In the genomic region with DNA sequence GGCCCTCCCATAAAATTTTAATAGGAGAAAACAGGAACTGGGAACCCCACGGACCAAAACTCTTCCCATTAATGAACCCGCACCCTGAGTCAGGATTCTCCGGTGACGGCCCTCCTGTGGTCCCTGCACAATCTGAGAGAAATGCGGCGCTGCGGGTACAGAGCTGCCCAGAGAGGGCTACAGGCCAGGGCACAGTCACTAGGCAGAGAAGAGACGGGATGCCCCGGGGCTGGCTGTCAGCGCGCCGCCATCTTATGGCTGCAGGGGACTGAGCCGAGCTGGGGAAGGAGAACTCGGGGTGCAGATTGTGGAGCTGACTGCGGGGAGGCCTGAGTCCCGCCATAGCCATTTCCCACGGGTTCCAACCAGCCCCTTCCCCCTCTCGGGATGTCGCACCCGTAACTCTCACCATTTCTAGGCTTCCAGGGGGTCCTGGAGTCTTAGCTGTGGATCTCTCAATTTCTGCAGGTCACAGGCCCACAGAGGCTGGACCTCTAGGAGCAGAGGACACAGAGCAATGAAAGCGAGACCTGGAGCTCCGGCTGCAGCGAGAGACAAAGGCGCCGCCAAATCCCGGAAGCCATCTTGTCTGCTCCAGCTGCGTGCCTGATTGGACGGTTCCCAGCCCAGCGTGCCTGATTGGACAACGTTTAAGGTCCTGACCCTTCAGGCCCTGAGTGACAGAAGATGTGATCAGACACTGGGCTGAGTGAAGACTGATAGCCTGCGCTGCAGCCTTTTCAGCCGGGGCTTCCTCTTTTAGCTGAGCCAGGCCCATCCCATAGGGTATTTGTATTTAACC, we compare ENCODE assay signal across 8 cellular contexts. TPM values are rescaled to one million over a fixed set of nuclear protein-coding genes. Genes with fewer than 3 reads are reported as not detected.
DNase-seq lines count a peak whose midpoint lies in the region; ATAC-seq and TF ChIP-seq lines count a peak whose summit lies in the region.

ZNF675 (minus strand) TSS at position 591 of the 802 bp plus-strand sequence; CDS start at position 412, 179 bp downstream.

- intact Hi-C loops in activated CD4-positive, alpha-beta T cell treated with anti-CD3 and anti-CD28 coated beads for 36 hours (cut with DNase I, micrococcal nuclease): loop anchor here (1.0 to 10.0 kb wide), 12 partner anchors 71 to 1850 kb away; partner anchors contain the start of genes ZNF254 (in 2 of the 2), ZNF681 (in 2 of the 2), ZNF91 (in 2 of the 2) and ZNF43 (in 1 of the 2)

- TF ChIP-seq CTCF in AG09319 (IDR thresholded peaks at IDR 0.05; ENCODE audit: low read depth, low read length): peak; percentile 8

- peak within 1 kb of the TSS; percentile 98 for H3K4me3 Mint-ChIP-seq in activated CD4-positive, alpha-beta T cell treated with anti-CD3 and anti-CD28 coated beads for 36 hours

- ATAC-seq in GM19025 (IDR thresholded peaks at IDR 0.05; ENCODE audit: low read depth, unreplicated experiment): peak; percentile 98
- peak; percentile 97 for ATAC-seq in HG03342 (IDR thresholded peaks at IDR 0.05; ENCODE audit: unreplicated experiment)
- ATAC-seq in activated CD4-positive, alpha-beta T cell treated with anti-CD3 and anti-CD28 coated beads for 36 hours: peak; percentile 97

- POLR2A ChIA-PET in activated CD4-positive, alpha-beta T cell treated with anti-CD3 and anti-CD28 coated beads for 36 hours (lab: Charles Lee): interaction anchor here (0.6 to 1.5 kb wide), 9 partner anchors 13 to 347 kb away, joined by 3 to 17 read pairs (median 4); partner anchors contain the start of genes ZNF681 and ZNF726

- CTCF ChIA-PET in activated CD4-positive, alpha-beta T cell treated with anti-CD3 and anti-CD28 coated beads for 36 hours (lab: Charles Lee): interaction anchor here (0.6 to 1.8 kb wide), 3 partner anchors 71 to 628 kb away, joined by 3 to 9 read pairs (median 4); partner anchors contain the start of gene ZNF681

- no peaks in the 10 kb centered on the region for H3K27me3 ChIP-seq in layer of hippocampus (ENCODE audit: control insufficient read depth, insufficient read depth, low read length)

- peak within 1 kb of the TSS; percentile 98 for H3K27ac Mint-ChIP-seq in activated CD4-positive, alpha-beta T cell treated with anti-CD3 and anti-CD28 coated beads for 36 hours

- peak; percentile 78 for DNase-seq in AG09319 (ENCODE audit: extremely low read depth, low read depth)
- DNase-seq in NCI-H446 treated with DMSO at 0.1 percent for 48 hours (lab: John Stamatoyannopoulos, UW): peak; percentile 90
- peak; percentile 95 for DNase-seq in activated CD4-positive, alpha-beta T cell treated with anti-CD3 and anti-CD28 coated beads for 36 hours
- DNase-seq in stimulated activated CD4-positive, alpha-beta T cell treated with anti-CD3 and anti-CD28 coated beads, Interleukin-1b, Interleukin-23, amount 100 ng/mL, for 4 hours (ENCODE audit: low read depth in 2 of 2): peak; percentile 72 to 75

- no peaks in the 10 kb centered on the region for H3K27me3 Mint-ChIP-seq in activated CD4-positive, alpha-beta T cell treated with anti-CD3 and anti-CD28 coated beads for 36 hours

- peaks cover 41% of the 10 kb centered on the region for H3K4me1 Mint-ChIP-seq in activated CD4-positive, alpha-beta T cell treated with anti-CD3 and anti-CD28 coated beads for 36 hours

- H3K27ac ChIP-seq in cingulate gyrus (ENCODE audit: low read depth, low read length) (peak within 1 kb of the TSS; percentile 83), layer of hippocampus (ENCODE audit: low read depth, low read length) (peak within 1 kb of the TSS; percentile 77)

- peaks cover 2% of the 10 kb centered on the region for H3K9me3 Mint-ChIP-seq in activated CD4-positive, alpha-beta T cell treated with anti-CD3 and anti-CD28 coated beads for 36 hours (ENCODE audit: low read depth)

- H3K36me3 Mint-ChIP-seq in activated CD4-positive, alpha-beta T cell treated with anti-CD3 and anti-CD28 coated beads for 36 hours (ENCODE audit: low read depth): peaks cover 36% of the 10 kb centered on the region

RNA-seq across cellular contexts. Expression of gene ZNF675, which starts in this region (rescaled TPM):
- 10 to 100 TPM; 19.1 to 22.8 TPM for total RNA-seq in activated CD4-positive, alpha-beta T cell treated with anti-CD3 and anti-CD28 coated beads for 36 hours

Comparison
In these comparisons a context has a peak if more than half of its experiments do, and no peak if none do; other contexts are left out.
1. Peak in every context shown above with its lines: DNase-seq, ATAC-seq and H3K27ac ChIP-seq.